8 cellular contexts compared by ENCODE assay signal in the genomic region with DNA sequence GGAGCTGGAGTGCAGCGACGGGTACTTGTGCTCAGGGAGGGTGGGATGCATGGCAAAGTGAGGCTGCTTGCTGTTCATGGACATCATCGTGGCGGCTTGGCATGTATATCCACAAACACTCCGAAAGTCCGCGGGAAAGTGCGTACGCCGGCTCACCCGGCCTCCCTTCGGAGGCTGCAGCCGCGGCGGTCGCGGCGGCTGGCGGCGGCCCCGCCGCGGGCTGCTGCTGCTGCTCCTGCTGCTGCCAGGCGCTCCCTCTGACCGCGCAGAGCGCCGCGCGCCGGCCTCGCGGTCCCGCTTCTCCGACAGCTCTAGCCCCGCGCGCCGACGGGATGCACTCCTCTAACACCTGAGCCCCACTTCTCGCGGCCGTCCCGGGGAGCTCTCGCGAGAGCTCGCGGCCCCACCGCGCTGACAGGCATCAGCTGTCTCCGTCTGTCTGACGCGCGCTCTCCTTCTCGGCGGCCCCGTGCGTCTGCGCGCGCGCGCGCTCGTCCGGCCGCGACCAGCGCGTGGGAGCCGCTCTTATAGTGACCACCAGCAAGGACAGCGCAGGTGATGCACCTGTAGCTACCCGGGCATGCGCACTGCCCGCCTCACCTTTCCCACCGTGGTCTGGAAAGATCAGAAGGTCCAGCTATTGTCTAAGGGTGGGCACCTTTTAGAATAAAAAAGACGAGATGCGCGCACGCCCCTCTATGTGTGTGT. TPM values are rescaled to one million over a fixed set of nuclear protein-coding genes. Genes with fewer than 3 reads are reported as not detected.
A peak's percentile ranks its signal among the peaks of the same experiment; 100 is the strongest.
DNase-seq lines count a peak whose midpoint lies in the region; ATAC-seq and TF ChIP-seq lines count a peak whose summit lies in the region.

A gene with protein sequence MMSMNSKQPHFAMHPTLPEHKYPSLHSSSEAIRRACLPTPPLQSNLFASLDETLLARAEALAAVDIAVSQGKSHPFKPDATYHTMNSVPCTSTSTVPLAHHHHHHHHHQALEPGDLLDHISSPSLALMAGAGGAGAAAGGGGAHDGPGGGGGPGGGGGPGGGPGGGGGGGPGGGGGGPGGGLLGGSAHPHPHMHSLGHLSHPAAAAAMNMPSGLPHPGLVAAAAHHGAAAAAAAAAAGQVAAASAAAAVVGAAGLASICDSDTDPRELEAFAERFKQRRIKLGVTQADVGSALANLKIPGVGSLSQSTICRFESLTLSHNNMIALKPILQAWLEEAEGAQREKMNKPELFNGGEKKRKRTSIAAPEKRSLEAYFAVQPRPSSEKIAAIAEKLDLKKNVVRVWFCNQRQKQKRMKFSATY (minus strand): TSS at position 313 of the 708 bp plus-strand sequence. CDS start 226 bp downstream, at position 87.

- H3K27me3 Mint-ChIP-seq in naive thymus-derived CD4-positive, alpha-beta T cell = peaks cover 82 to 91% (median 88%) of the 10 kb centered on the region in 5 donors

- peaks cover 44 to 74% of the 10 kb centered on the region in 2 donors for H3K27me3 ChIP-seq in naive thymus-derived CD4-positive, alpha-beta T cell (ENCODE audit: control insufficient read depth in 2 of 2, insufficient read depth in 2 of 2, low read length in 2 of 2)
- H3K27me3 ChIP-seq in thoracic aorta (replicated peaks; ENCODE audit: insufficient read depth) = peaks cover 65% of the 10 kb centered on the region

- H3K9me3 Mint-ChIP-seq in naive thymus-derived CD4-positive, alpha-beta T cell = peaks cover 0 to 40% (median 18%) of the 10 kb centered on the region in 11 donors

- peak within 1 kb of the TSS; percentile 76 to 95 (median 85) for H3K4me3 Mint-ChIP-seq in naive thymus-derived CD4-positive, alpha-beta T cell

- peaks cover 35 to 70% (median 55%) of the 10 kb centered on the region in 7 donors for H3K4me1 Mint-ChIP-seq in naive thymus-derived CD4-positive, alpha-beta T cell

- no peak within 1 kb of the TSS for H3K27ac ChIP-seq in naive thymus-derived CD4-positive, alpha-beta T cell (ENCODE audit: low read depth, low read length)
- no peak within 1 kb of the TSS for H3K27ac ChIP-seq in thoracic aorta

- intact Hi-C loops in naive thymus-derived CD4-positive, alpha-beta T cell (cut with micrococcal nuclease) = loop anchor here (1.0 to 10.0 kb wide), 6 partner anchors 8 to 909 kb away; a partner anchor contains a TSS

- peak within 1 kb of the TSS in 6 of 9 donors; percentile 7 to 89 (median 68) for H3K27ac Mint-ChIP-seq in naive thymus-derived CD4-positive, alpha-beta T cell

- H3K9me3 ChIP-seq in naive thymus-derived CD4-positive, alpha-beta T cell (ENCODE audit: control insufficient read depth in 2 of 3, low read length in 3 of 3) = no peaks in the 10 kb centered on the region
- H3K9me3 ChIP-seq in thoracic aorta = no peaks in the 10 kb centered on the region

- H3K4me3 ChIP-seq in naive thymus-derived CD4-positive, alpha-beta T cell (ENCODE audit: low read length) = peak within 1 kb of the TSS; percentile 43
- peak within 1 kb of the TSS; percentile 65 for H3K4me3 ChIP-seq in thoracic aorta

- H3K4me1 ChIP-seq in naive thymus-derived CD4-positive, alpha-beta T cell (ENCODE audit: control insufficient read depth in 2 of 2, insufficient read depth in 2 of 2, low read length in 2 of 2) = peaks cover 4 to 31% of the 10 kb centered on the region in 2 donors
- peaks cover 23 to 34% of the 10 kb centered on the region in 2 donors for H3K4me1 ChIP-seq in thoracic aorta (ENCODE audit: control insufficient read depth in 1 of 2, low read depth in 2 of 2)

- CTCF ChIA-PET in naive thymus-derived CD4-positive, alpha-beta T cell (lab: Charles Lee) = no interaction called here

- no peak for TF ChIP-seq CTCF in thoracic aorta (IDR thresholded peaks at IDR 0.05)

- no peaks in the 10 kb centered on the region for H3K36me3 ChIP-seq in naive thymus-derived CD4-positive, alpha-beta T cell (ENCODE audit: control insufficient read depth in 2 of 3, insufficient read depth in 3 of 3, low read length in 3 of 3)
- no peaks in the 10 kb centered on the region for H3K36me3 ChIP-seq in thoracic aorta

- peaks cover 0 to 5% (median 0%) of the 10 kb centered on the region in 5 donors for H3K36me3 Mint-ChIP-seq in naive thymus-derived CD4-positive, alpha-beta T cell

- ATAC-seq in GM18511 (IDR thresholded peaks at IDR 0.05; ENCODE audit: unreplicated experiment) = peak; percentile 89
- ATAC-seq in HG02870 (IDR thresholded peaks at IDR 0.05; ENCODE audit: unreplicated experiment) = peak; percentile 70
- ATAC-seq in naive thymus-derived CD4-positive, alpha-beta T cell = peak; percentile 59
- no peak for ATAC-seq in thoracic aorta (ENCODE audit: insufficient number of reproducible peaks, low FRiP score, low read depth)

- POLR2A ChIA-PET in naive thymus-derived CD4-positive, alpha-beta T cell (lab: Charles Lee) = no interaction called here

- DNase-seq in NCI-H187 (lab: John Stamatoyannopoulos, UW) (peak; percentile 88 to 93), UCSD-AML1 (lab: John Stamatoyannopoulos, UW; ENCODE audit: unreplicated experiment) (peak; percentile 40), ecto neural progenitor cell (ENCODE audit: low spot score) (peak; percentile 91), thoracic aorta (ENCODE audit: low spot score) (no peak), AML-193 (lab: John Stamatoyannopoulos, UW) (no peak)
- DNase-seq in naive thymus-derived CD4-positive, alpha-beta T cell = peak in 4 of 9 donors; percentile 44 to 70 (median 50)

RNA-seq across cellular contexts. Expression of the gene that starts here (rescaled TPM):
- under 1 TPM in 3 of 5 experiments, not detected in 2; 0.08 to 0.22 (median 0.15) TPM for total RNA-seq in naive thymus-derived CD4-positive, alpha-beta T cell
- not detected for polyA plus RNA-seq in naive thymus-derived CD4-positive, alpha-beta T cell
- 1 to 10 TPM in 1 of 2 donors, not detected in 1; 1.1 TPM for total RNA-seq in thoracic aorta

Comparison
In these comparisons a context has a peak if more than half of its experiments do, and no peak if none do; other contexts are left out.
1. Peak in ATAC-seq and H3K4me3 ChIP-seq in naive thymus-derived CD4-positive, alpha-beta T cell; RNA of the gene not detected or under 1 TPM.
2. DNase-seq: peak in NCI-H187 (2 of 2), UCSD-AML1 (single experiment) and ecto neural progenitor cell (single experiment); none in thoracic aorta (single experiment) and AML-193 (0 of 2).